13 cellular contexts compared by ENCODE assay signal in genomic region chr5:31193026-31193425, GRCh38. TPM values are rescaled to one million over a fixed set of nuclear protein-coding genes. Genes with fewer than 3 reads are reported as not detected.
DNase-seq lines count a peak whose midpoint lies in the region; ATAC-seq, FAIRE-seq and TF ChIP-seq lines count a peak whose summit lies in the region.
"Had no signal": no experiment of that assay in that cellular context is flagged by ENCODE, and none has a peak within 500 bp of the region (broad histone marks: within the 10 kb centered on the region; RNA-seq: fewer than 3 reads in every experiment).

No MANE protein-coding gene starts in this region.

- TF ChIP-seq CTCF in left ventricle myocardium inferior (IDR thresholded peaks at IDR 0.05; ENCODE audit: borderline replicate concordance), result no peak

- H3K4me1 Mint-ChIP-seq in naive thymus-derived CD4-positive, alpha-beta T cell, result peaks cover 0 to 19% (median 14%) of the 10 kb centered on the region in 7 donors
- H3K4me1 Mint-ChIP-seq: activated CD4-positive, alpha-beta T cell treated with anti-CD3 and anti-CD28 coated beads, Interleukin-2, amount 10 ng/mL, durations not matched to agents 24 days and 14 days had no signal

- WGBS in ectodermal cell, 2 experiments, result 23 to 25% methylated on average over 10 of the region's 10 CpGs

- intact Hi-C loops in left ventricle myocardium inferior (cut with micrococcal nuclease) (no loop called here), left cardiac atrium (cut with DNase I) (no loop called here)
- intact Hi-C loops in naive thymus-derived CD4-positive, alpha-beta T cell (cut with micrococcal nuclease), result no loop called here

- H3K36me3 ChIP-seq in left ventricle myocardium inferior, result no peaks in the 10 kb centered on the region
- H3K36me3 ChIP-seq in ectodermal cell (ENCODE audit: control insufficient read depth, insufficient read depth, low read length), result no peaks in the 10 kb centered on the region
- H3K36me3 ChIP-seq in naive thymus-derived CD4-positive, alpha-beta T cell (ENCODE audit: control insufficient read depth in 2 of 3, insufficient read depth in 3 of 3, low read length in 3 of 3), result no peaks in the 10 kb centered on the region

- H3K27me3 Mint-ChIP-seq in naive thymus-derived CD4-positive, alpha-beta T cell, result peaks cover 50 to 61% (median 57%) of the 10 kb centered on the region in 5 donors

- peaks cover 0 to 3% (median 0%) of the 10 kb centered on the region in 5 donors for H3K36me3 Mint-ChIP-seq in naive thymus-derived CD4-positive, alpha-beta T cell

- H3K9me3 ChIP-seq in left ventricle myocardium inferior (replicated peaks) (no peaks in the 10 kb centered on the region), ectodermal cell (ENCODE audit: control insufficient read depth, low read length) (no peaks in the 10 kb centered on the region)
- no peaks in the 10 kb centered on the region for H3K9me3 ChIP-seq in naive thymus-derived CD4-positive, alpha-beta T cell (ENCODE audit: control insufficient read depth in 2 of 3, low read length in 3 of 3)

- H3K4me3 ChIP-seq in left ventricle myocardium inferior (peak overlapping the region; percentile 69), ectodermal cell (ENCODE audit: insufficient read depth, low read depth, low read length) (peak overlapping the region; percentile 73)
- no peak overlapping the region for H3K4me3 ChIP-seq in naive thymus-derived CD4-positive, alpha-beta T cell (ENCODE audit: low read length)
- H3K4me3 ChIP-seq: K562 had no signal

- H3K27me3 ChIP-seq in left ventricle myocardium inferior (ENCODE audit: low read depth) (peaks cover 69% of the 10 kb centered on the region), ectodermal cell (ENCODE audit: control insufficient read depth, insufficient read depth, low read length, poor library complexity, severe bottlenecking) (peaks cover 31% of the 10 kb centered on the region)
- no peaks in the 10 kb centered on the region for H3K27me3 ChIP-seq in naive thymus-derived CD4-positive, alpha-beta T cell (ENCODE audit: control insufficient read depth in 2 of 2, insufficient read depth in 2 of 2, low read length in 2 of 2)

- ATAC-seq in left cardiac atrium, result no peak
- ATAC-seq in naive thymus-derived CD4-positive, alpha-beta T cell, result no peak
- ATAC-seq in HG03571 (IDR thresholded peaks at IDR 0.05; ENCODE audit: unreplicated experiment), result no peak
- ATAC-seq in GM18861 (IDR thresholded peaks at IDR 0.05; ENCODE audit: unreplicated experiment), result no peak
- ATAC-seq: K562 had no signal

- peak overlapping the region in 1 of 9 donors; percentile 3 for H3K27ac Mint-ChIP-seq in naive thymus-derived CD4-positive, alpha-beta T cell
- H3K27ac Mint-ChIP-seq: activated CD4-positive, alpha-beta T cell treated with anti-CD3 and anti-CD28 coated beads, Interleukin-2, amount 10 ng/mL, durations not matched to agents 24 days and 14 days had no signal

- POLR2A ChIA-PET in naive thymus-derived CD4-positive, alpha-beta T cell (lab: Charles Lee), result no interaction called here

- FAIRE-seq in urothelium cell line (lab: Jason Lieb, UNC), result peak; percentile 83
- FAIRE-seq: K562 had no signal

- CTCF ChIA-PET in naive thymus-derived CD4-positive, alpha-beta T cell (lab: Charles Lee), result no interaction called here

- H3K4me1 ChIP-seq in left ventricle myocardium inferior (peaks cover 19% of the 10 kb centered on the region), ectodermal cell (ENCODE audit: control insufficient read depth, insufficient read depth, low read length) (peaks cover 15% of the 10 kb centered on the region)
- H3K4me1 ChIP-seq in naive thymus-derived CD4-positive, alpha-beta T cell (ENCODE audit: control insufficient read depth in 2 of 2, insufficient read depth in 2 of 2, low read length in 2 of 2), result no peaks in the 10 kb centered on the region

- DNase-seq in left ventricle myocardium inferior, result no peak
- no peak for DNase-seq in left cardiac atrium
- no peak for DNase-seq in naive thymus-derived CD4-positive, alpha-beta T cell
- no peak for DNase-seq in urothelium cell line (ENCODE audit: low spot score)
- no peak for DNase-seq in mucosa of gallbladder (ENCODE audit: low spot score)
- DNase-seq: activated CD4-positive, alpha-beta T cell treated with anti-CD3 and anti-CD28 coated beads, Interleukin-2, amount 10 ng/mL, durations not matched to agents 24 days and 14 days; activated naive CD4-positive, alpha-beta T cell treated with anti-CD3 and anti-CD28 coated beads, Interleukin-2, amount 50 U/mL, for 16 hours; AML-193; NCI-H2171 treated with DMSO at 0.1 percent for 48 hours had no signal

- peak overlapping the region in 8 of 10 donors; percentile 2 to 71 (median 46) for H3K4me3 Mint-ChIP-seq in naive thymus-derived CD4-positive, alpha-beta T cell
- H3K4me3 Mint-ChIP-seq: activated CD4-positive, alpha-beta T cell treated with anti-CD3 and anti-CD28 coated beads, Interleukin-2, amount 10 ng/mL, durations not matched to agents 24 days and 14 days had no signal

- H3K27ac ChIP-seq in left ventricle myocardium inferior (replicated peaks) (peak overlapping the region; percentile 70), ectodermal cell (ENCODE audit: insufficient read depth, low read depth, low read length, poor library complexity, severe bottlenecking) (peak overlapping the region; percentile 56)
- H3K27ac ChIP-seq in naive thymus-derived CD4-positive, alpha-beta T cell (ENCODE audit: low read depth, low read length), result no peak overlapping the region

- peaks cover 0 to 6% (median 0%) of the 10 kb centered on the region in 11 donors for H3K9me3 Mint-ChIP-seq in naive thymus-derived CD4-positive, alpha-beta T cell

RNA-seq across cellular contexts. Expression of gene CDH6, which starts 0.5 kb away (rescaled TPM):
- total RNA-seq in left ventricle myocardium inferior (2.8 TPM), left cardiac atrium (1 to 10 TPM; 2.2 to 2.3 TPM), mucosa of gallbladder (75.9 TPM)
- polyA plus RNA-seq in ectodermal cell (2013, experiment 1 of 4), result 85.0 TPM
- 60.5 TPM for polyA plus RNA-seq in ectodermal cell (2013, experiment 2 of 4)
- polyA plus RNA-seq in ectodermal cell (2013, experiment 3 of 4), result 84.9 TPM
- 95.0 TPM for polyA plus RNA-seq in ectodermal cell (2013, experiment 4 of 4)
- total RNA-seq in naive thymus-derived CD4-positive, alpha-beta T cell, result not detected
- not detected for polyA plus RNA-seq in naive thymus-derived CD4-positive, alpha-beta T cell
- total RNA-seq: activated CD4-positive, alpha-beta T cell treated with anti-CD3 and anti-CD28 coated beads, Interleukin-2, amount 10 ng/mL, durations not matched to agents 24 days and 14 days; K562 had no signal
- polyA plus RNA-seq: K562 had no signal

Comparison
In these comparisons a context has a peak if more than half of its experiments do, and no peak if none do; other contexts are left out.
1. RNA of gene CDH6, which starts 0.5 kb away (total RNA-seq): 75.9 TPM in mucosa of gallbladder (single experiment); 2.8 TPM in left ventricle myocardium inferior (single experiment), 2.2 to 2.3 TPM in left cardiac atrium and not detected in naive thymus-derived CD4-positive, alpha-beta T cell; every median in the first group is over 10 times any median in the second.